ENCODE assay signal across 8 cellular contexts in genomic region chr11:64843971-64844329, GRCh38. TPM values are rescaled to one million over a fixed set of nuclear protein-coding genes. Genes with fewer than 3 reads are reported as not detected.
DNase-seq lines count a peak whose midpoint lies in the region; TF ChIP-seq lines count a peak whose summit lies in the region.

No MANE protein-coding gene starts in this region.

- WGBS in spleen, 5 donors, result 24 to 45% (median 37%) methylated on average over 19 of the region's 19 CpGs

- no peaks in the 10 kb centered on the region for H3K27me3 Mint-ChIP-seq in T-helper 1 cell treated with Interleukin-12 subunit alpha and Interleukin-12 subunit beta and Interleukin-4 antibody, amounts not matched to agents 30 μg/mL and 1 μg/mL, for 36 hours (ENCODE audit: low read depth)

- no peak for TF ChIP-seq POLR2A in spleen (IDR thresholded peaks at IDR 0.05)

- H3K9me3 Mint-ChIP-seq in T-helper 1 cell treated with Interleukin-12 subunit alpha and Interleukin-12 subunit beta and Interleukin-4 antibody, amounts not matched to agents 30 μg/mL and 1 μg/mL, for 36 hours, result no peaks in the 10 kb centered on the region

- H3K27ac ChIP-seq in WERI-Rb-1 (peak overlapping the region; percentile 78), spleen (peak overlapping the region in 7 of 8 donors; percentile 71 to 91 (median 79))

- H3K4me3 Mint-ChIP-seq in T-helper 1 cell treated with Interleukin-12 subunit alpha and Interleukin-12 subunit beta and Interleukin-4 antibody, amounts not matched to agents 30 μg/mL and 1 μg/mL, for 36 hours, result peak overlapping the region; percentile 71

- intact Hi-C loops in spleen (cut with DNase I; ENCODE audit: low total_unique reads), result loop anchor here (10.0 kb wide), 1 partner anchor 59 kb away; no protein-coding TSS in a partner anchor

- TF ChIP-seq CTCF in WERI-Rb-1 (IDR thresholded peaks at IDR 0.05; ENCODE audit: low read depth, low read length), result no peak
- TF ChIP-seq CTCF in spleen (IDR thresholded peaks at IDR 0.05 in 8 of 11, conservative IDR thresholded peaks at IDR 0.05 in 3 of 11), result no peak

- H3K4me1 Mint-ChIP-seq in T-helper 1 cell treated with Interleukin-12 subunit alpha and Interleukin-12 subunit beta and Interleukin-4 antibody, amounts not matched to agents 30 μg/mL and 1 μg/mL, for 36 hours (ENCODE audit: low read depth), result peaks cover 22% of the 10 kb centered on the region

- no peaks in the 10 kb centered on the region for H3K36me3 Mint-ChIP-seq in T-helper 1 cell treated with Interleukin-12 subunit alpha and Interleukin-12 subunit beta and Interleukin-4 antibody, amounts not matched to agents 30 μg/mL and 1 μg/mL, for 36 hours (ENCODE audit: low read depth)

- H3K27me3 ChIP-seq in WERI-Rb-1 (ENCODE audit: insufficient read depth, low read depth, severe bottlenecking) (no peaks in the 10 kb centered on the region), spleen (replicated peaks in 1 of 7) (no peaks in the 10 kb centered on the region)

- peaks cover 10% of the 10 kb centered on the region for H3K36me3 ChIP-seq in WERI-Rb-1
- peaks cover 0 to 14% (median 0%) of the 10 kb centered on the region in 6 donors for H3K36me3 ChIP-seq in spleen

- H3K4me3 ChIP-seq in WERI-Rb-1 (ENCODE audit: low read depth, low read length) (peak overlapping the region; percentile 69), iPS-11a (ENCODE audit: low read depth, low read length) (peak overlapping the region; percentile 56), spleen (peak overlapping the region in 7 of 8 donors; percentile 31 to 87 (median 62))

- peaks cover 19 to 59% (median 45%) of the 10 kb centered on the region in 6 donors for H3K4me1 ChIP-seq in spleen

- no peak for DNase-seq in T-helper 1 cell
- peak; percentile 22 for DNase-seq in WERI-Rb-1
- DNase-seq in spleen, result no peak
- DNase-seq in hepatic stellate cell (ENCODE audit: low spot score), result no peak
- DNase-seq in EL, result no peak
- DNase-seq in effector CD4-positive, alpha-beta T cell, result no peak

- H3K9me3 ChIP-seq in WERI-Rb-1 (ENCODE audit: severe bottlenecking) (no peaks in the 10 kb centered on the region), spleen (no peaks in the 10 kb centered on the region)

- no peak overlapping the region for H3K27ac Mint-ChIP-seq in T-helper 1 cell treated with Interleukin-12 subunit alpha and Interleukin-12 subunit beta and Interleukin-4 antibody, amounts not matched to agents 30 μg/mL and 1 μg/mL, for 36 hours

RNA-seq across cellular contexts. Expression of gene CDC42BPG, which starts 0.5 kb away (rescaled TPM):
- 1 to 10 TPM; 1.9 to 4.6 (median 2.6) TPM for total RNA-seq in spleen
- polyA plus RNA-seq in spleen, result 1 to 10 TPM in 2 of 3 donors, under 1 TPM in 1; 0.74 to 2.0 (median 1.0) TPM

RNA-seq across cellular contexts. Expression of gene MEN1, which starts 33.6 kb away (rescaled TPM):
- 10 to 100 TPM; 20.1 to 33.6 (median 28.2) TPM for total RNA-seq in spleen
- polyA plus RNA-seq in spleen, result 10 to 100 TPM; 17.8 to 27.6 (median 20.5) TPM

RNA-seq across cellular contexts. Expression of gene EHD1, which starts 34.5 kb away (rescaled TPM):
- total RNA-seq in spleen, result 100 to 1,000 TPM; 117 to 337 (median 201) TPM
- polyA plus RNA-seq in spleen, result 10 to 100 TPM; 51.9 to 93.9 (median 53.7) TPM

RNA-seq across cellular contexts. Expression of gene MAP4K2, which starts 40.9 kb away (rescaled TPM):
- total RNA-seq in spleen, result 100 to 1,000 TPM in 1 of 7 donors, 10 to 100 TPM in 6; 41.5 to 106 (median 57.4) TPM
- polyA plus RNA-seq in spleen, result 10 to 100 TPM; 40.8 to 70.8 (median 63.8) TPM
